Comparison of ENCODE assay signal across 8 cellular contexts in the genomic region with DNA sequence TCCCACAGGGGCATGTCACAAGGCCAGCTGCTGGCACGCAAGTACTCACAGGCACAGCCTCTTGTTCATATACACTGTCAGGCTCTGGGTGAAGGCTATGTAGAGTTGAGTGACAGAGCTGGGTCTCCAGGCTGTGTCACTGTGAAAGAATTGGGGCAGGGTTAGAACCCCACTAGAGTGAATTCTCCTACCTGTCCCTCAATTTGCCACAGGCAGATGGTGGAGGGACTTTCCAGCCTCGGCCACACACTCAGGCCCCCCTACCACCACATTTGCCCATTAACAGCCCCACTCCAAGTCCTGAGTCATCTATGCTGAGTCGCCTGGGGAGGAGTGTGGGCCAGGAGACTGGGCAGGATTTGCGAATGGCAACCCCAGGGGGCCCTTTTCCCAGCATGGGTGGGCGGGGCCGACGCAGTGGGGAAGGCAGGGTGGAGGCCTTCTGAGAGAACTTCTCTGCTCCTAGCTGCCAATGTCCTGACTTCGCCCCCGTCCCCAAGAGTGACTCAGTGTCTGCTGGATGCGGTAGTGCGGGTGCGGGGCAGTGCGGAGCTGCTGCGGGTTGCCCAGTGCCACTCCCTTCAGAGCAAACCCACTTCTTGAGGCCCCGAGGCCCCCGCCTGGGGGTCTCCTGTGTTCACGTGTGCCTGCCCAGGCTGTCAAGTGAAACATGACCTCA. TPM values are rescaled to one million over a fixed set of nuclear protein-coding genes. Genes with fewer than 3 reads are reported as not detected.
DNase-seq lines count a peak whose midpoint lies in the region; ATAC-seq, FAIRE-seq and TF ChIP-seq lines count a peak whose summit lies in the region.

No MANE protein-coding gene starts in this region.

- no peak overlapping the region for H3K9ac ChIP-seq in HUES48 (ENCODE audit: low read depth, low read length)

- ATAC-seq in GM18867 (IDR thresholded peaks at IDR 0.05; ENCODE audit: unreplicated experiment) = no peak

- H3K4me3 ChIP-seq in HUES48 (ENCODE audit: low read depth, low read length) (peak overlapping the region; percentile 58), astrocyte of the spinal cord (ENCODE audit: low read depth, low read length) (no peak overlapping the region), small intestine (ENCODE audit: low read depth in 1 of 2, low read length in 2 of 2) (no peak overlapping the region)

- no peak for FAIRE-seq in small intestine (lab: Jason Lieb, UNC)

- in situ Hi-C loops in astrocyte of the spinal cord (cut with HindIII; ENCODE audit: low sequenced_read_pairs) = no loop called here

- WGBS in small intestine, 3 donors = 33 to 53% (median 45%) methylated on average over 17 of the region's 17 CpGs

- H3K4me1 ChIP-seq in HUES48 (ENCODE audit: control insufficient read depth, insufficient read depth, low read length) = peaks cover 47% of the 10 kb centered on the region
- peaks cover 0 to 4% of the 10 kb centered on the region in 2 donors for H3K4me1 ChIP-seq in small intestine (ENCODE audit: control insufficient read depth in 2 of 2, insufficient read depth in 1 of 2, low read depth in 1 of 2, low read length in 1 of 2)

- peaks cover 61% of the 10 kb centered on the region for H3K27me3 ChIP-seq in HUES48 (ENCODE audit: control insufficient read depth, insufficient read depth, low read length)
- peaks cover 0 to 12% of the 10 kb centered on the region in 2 donors for H3K27me3 ChIP-seq in small intestine (ENCODE audit: control insufficient read depth in 2 of 2, insufficient read depth in 2 of 2, low read length in 2 of 2)

- DNase-seq in NCI-H1417 (lab: John Stamatoyannopoulos, UW) = peak in 2 of 3 experiments; percentile 28 to 46
- no peak for DNase-seq in NCI-H1417 treated with DMSO at 0.1 percent for 48 hours (lab: John Stamatoyannopoulos, UW)
- DNase-seq in astrocyte of the spinal cord (ENCODE audit: low read depth, low spot score) = peak; percentile 96
- peak; percentile 77 for DNase-seq in kidney glomerular epithelial cell (lab: John Stamatoyannopoulos, UW)
- DNase-seq in ureter (ENCODE audit: low spot score) = peak; percentile 52
- no peak for DNase-seq in small intestine

- no peak for TF ChIP-seq CTCF in astrocyte of the spinal cord (IDR thresholded peaks at IDR 0.05; ENCODE audit: low read depth, low read length)

- H3K9me3 ChIP-seq in HUES48 (ENCODE audit: control insufficient read depth, insufficient read depth, low read length) = no peaks in the 10 kb centered on the region
- H3K9me3 ChIP-seq in small intestine (ENCODE audit: control insufficient read depth, low read depth) = no peaks in the 10 kb centered on the region

- H3K27ac ChIP-seq in HUES48 (ENCODE audit: low read depth, low read length) (peak overlapping the region; percentile 83), small intestine (ENCODE audit: low read depth in 1 of 2, low read length in 1 of 2) (no peak overlapping the region)

- no peaks in the 10 kb centered on the region for H3K36me3 ChIP-seq in HUES48 (ENCODE audit: control insufficient read depth, insufficient read depth, low read length)
- H3K36me3 ChIP-seq in small intestine (ENCODE audit: control insufficient read depth in 2 of 2, insufficient read depth in 2 of 2, low read length in 2 of 2) = no peaks in the 10 kb centered on the region

RNA-seq across cellular contexts. Expression of a gene that starts 50.3 kb away (rescaled TPM):
- 0.21 TPM for total RNA-seq in ureter
- under 1 TPM in 1 of 3 donors, not detected in 2; 0.12 TPM for polyA plus RNA-seq in small intestine

Comparison
In these comparisons a context has a peak if more than half of its experiments do, and no peak if none do; other contexts are left out.
1. DNase-seq: peak in NCI-H1417 (2 of 3), astrocyte of the spinal cord (single experiment), kidney glomerular epithelial cell (single experiment) and ureter (single experiment); none in NCI-H1417 treated with DMSO at 0.1 percent for 48 hours (single experiment) and small intestine (single experiment).